In genomic region chr1:86018311-86018923, GRCh38 we compare ENCODE assay signal across 8 cellular contexts.
DNase-seq lines count a peak whose midpoint lies in the region; ATAC-seq and TF ChIP-seq lines count a peak whose summit lies in the region.

No MANE protein-coding gene starts in this region.

- no peaks in the 10 kb centered on the region for H3K27me3 Mint-ChIP-seq in activated CD4-positive, alpha-beta memory T cell treated with anti-CD3 and anti-CD28 coated beads, Interleukin-2, amount 10 ng/mL, durations not matched to agents 7 days and 5 days
- H3K27me3 Mint-ChIP-seq in effector memory CD8-positive, alpha-beta T cell = no peaks in the 10 kb centered on the region

- H3K4ac ChIP-seq in mesenchymal stem cell (ENCODE audit: low read depth in 1 of 2, low read length in 2 of 2) = no peak overlapping the region

- no peaks in the 10 kb centered on the region for H3K9me3 ChIP-seq in mesenchymal stem cell (ENCODE audit: control insufficient read depth, low read length)

- H4K8ac ChIP-seq in mesenchymal stem cell (ENCODE audit: low read length) = no peak overlapping the region

- no peak overlapping the region for H3K27ac Mint-ChIP-seq in activated CD4-positive, alpha-beta memory T cell treated with anti-CD3 and anti-CD28 coated beads, Interleukin-2, amount 10 ng/mL, durations not matched to agents 7 days and 5 days
- H3K27ac Mint-ChIP-seq in effector memory CD8-positive, alpha-beta T cell = no peak overlapping the region

- H3K4me1 Mint-ChIP-seq in activated CD4-positive, alpha-beta memory T cell treated with anti-CD3 and anti-CD28 coated beads, Interleukin-2, amount 10 ng/mL, durations not matched to agents 7 days and 5 days = no peaks in the 10 kb centered on the region
- no peaks in the 10 kb centered on the region for H3K4me1 Mint-ChIP-seq in effector memory CD8-positive, alpha-beta T cell (ENCODE audit: low read depth in 2 of 2)

- no peaks in the 10 kb centered on the region for H3K4me1 ChIP-seq in mesenchymal stem cell (ENCODE audit: control insufficient read depth, insufficient read depth, low read depth, low read length)

- ATAC-seq in HG02759 (IDR thresholded peaks at IDR 0.05; ENCODE audit: unreplicated experiment) = peak; percentile 62
- ATAC-seq in effector memory CD8-positive, alpha-beta T cell (replicated peaks) = no peak

- H2AK5ac ChIP-seq in mesenchymal stem cell (ENCODE audit: low read length, severe bottlenecking) = no peak overlapping the region

- H3K4me3 ChIP-seq in AG09309 (ENCODE audit: control insufficient read depth, low read depth, low read length) (no peak overlapping the region), GM06990 (replicated peaks; ENCODE audit: low read depth, low read length) (no peak overlapping the region), mesenchymal stem cell (ENCODE audit: insufficient read depth in 1 of 2, low read depth in 1 of 2, low read length in 2 of 2) (no peak overlapping the region)

- H3K9me3 Mint-ChIP-seq in activated CD4-positive, alpha-beta memory T cell treated with anti-CD3 and anti-CD28 coated beads, Interleukin-2, amount 10 ng/mL, durations not matched to agents 7 days and 5 days = no peaks in the 10 kb centered on the region
- H3K9me3 Mint-ChIP-seq in effector memory CD8-positive, alpha-beta T cell = no peaks in the 10 kb centered on the region

- WGBS in mesenchymal stem cell = no CpG with 5 or more reads among the region's 2 CpGs

- H2BK12ac ChIP-seq in mesenchymal stem cell (ENCODE audit: low read length in 2 of 2) = no peak overlapping the region

- H3K36me3 Mint-ChIP-seq in activated CD4-positive, alpha-beta memory T cell treated with anti-CD3 and anti-CD28 coated beads, Interleukin-2, amount 10 ng/mL, durations not matched to agents 7 days and 5 days (ENCODE audit: low read depth) = no peaks in the 10 kb centered on the region
- no peaks in the 10 kb centered on the region for H3K36me3 Mint-ChIP-seq in effector memory CD8-positive, alpha-beta T cell (ENCODE audit: insufficient read depth)

- TF ChIP-seq CTCF in AG09309 (IDR thresholded peaks at IDR 0.05; ENCODE audit: control insufficient read depth, insufficient read depth, low read depth, low read length, missing control alignments) (peak; percentile 75), GM06990 (IDR thresholded peaks at IDR 0.05; ENCODE audit: insufficient read depth, low read length, poor library complexity, severe bottlenecking) (peak; percentile 81)

- no peak for DNase-seq in AG09309 (ENCODE audit: low read depth)
- DNase-seq in GM06990 (ENCODE audit: extremely low read depth, insufficient read length) = no peak
- peak; percentile 22 for DNase-seq in NCI-H345 treated with DMSO at 0.1 percent for 48 hours (lab: John Stamatoyannopoulos, UW; ENCODE audit: unreplicated experiment)
- peak; percentile 5 to 44 for DNase-seq in T47D (ENCODE audit: low read depth in 1 of 2, low spot score in 1 of 2)
- peak; percentile 49 for DNase-seq in mesenchymal stem cell
- no peak for DNase-seq in activated CD4-positive, alpha-beta memory T cell treated with anti-CD3 and anti-CD28 coated beads, Interleukin-2, amount 10 ng/mL, durations not matched to agents 7 days and 5 days
- DNase-seq in effector memory CD8-positive, alpha-beta T cell = no peak

- H2BK5ac ChIP-seq in mesenchymal stem cell (ENCODE audit: low read depth, low read length, poor library complexity, severe bottlenecking) = no peak overlapping the region

- no peak overlapping the region for H3K18ac ChIP-seq in mesenchymal stem cell (ENCODE audit: low read depth in 1 of 2, low read length in 2 of 2)

- no peak overlapping the region for H2AFZ ChIP-seq in mesenchymal stem cell (ENCODE audit: low read depth, low read length)

- no peaks in the 10 kb centered on the region for H3K27me3 ChIP-seq in GM06990 (replicated peaks; ENCODE audit: control insufficient read depth, insufficient read depth, low read length)
- no peaks in the 10 kb centered on the region for H3K27me3 ChIP-seq in mesenchymal stem cell (ENCODE audit: control insufficient read depth in 1 of 2, insufficient read depth in 1 of 2, low read length in 2 of 2)

- H3K36me3 ChIP-seq in GM06990 (ENCODE audit: control insufficient read depth, insufficient read depth, low read length) = no peaks in the 10 kb centered on the region
- H3K36me3 ChIP-seq in mesenchymal stem cell (ENCODE audit: control insufficient read depth in 1 of 2, insufficient read depth in 2 of 2, low read depth in 1 of 2, low read length in 2 of 2) = no peaks in the 10 kb centered on the region

- no peak overlapping the region for H3K27ac ChIP-seq in mesenchymal stem cell (ENCODE audit: low read length, poor library complexity, severe bottlenecking)

- H3K4me3 Mint-ChIP-seq in activated CD4-positive, alpha-beta memory T cell treated with anti-CD3 and anti-CD28 coated beads, Interleukin-2, amount 10 ng/mL, durations not matched to agents 7 days and 5 days = no peak overlapping the region
- no peak overlapping the region for H3K4me3 Mint-ChIP-seq in effector memory CD8-positive, alpha-beta T cell

- no peak overlapping the region for H2BK15ac ChIP-seq in mesenchymal stem cell (ENCODE audit: low read depth, poor library complexity, severe bottlenecking)

- H4K91ac ChIP-seq in mesenchymal stem cell (ENCODE audit: low read length) = no peak overlapping the region

- H3K4me2 ChIP-seq in mesenchymal stem cell (ENCODE audit: low read length, poor library complexity, severe bottlenecking) = no peak overlapping the region

- POLR2A ChIA-PET in activated CD4-positive, alpha-beta memory T cell treated with anti-CD3 and anti-CD28 coated beads, Interleukin-2, amount 10 ng/mL, durations not matched to agents 7 days and 5 days (lab: Charles Lee) = no interaction called here

- no peak overlapping the region for H3K23ac ChIP-seq in mesenchymal stem cell (ENCODE audit: low read length in 2 of 2)

- no peak overlapping the region for H2BK120ac ChIP-seq in mesenchymal stem cell (ENCODE audit: low read depth, low read length)

- no peaks in the 10 kb centered on the region for H3K79me1 ChIP-seq in mesenchymal stem cell (replicated peaks; ENCODE audit: low read length, poor library complexity, severe bottlenecking)

- no peak overlapping the region for H3K9ac ChIP-seq in mesenchymal stem cell (ENCODE audit: low read length)

- CTCF ChIA-PET in activated CD4-positive, alpha-beta memory T cell treated with anti-CD3 and anti-CD28 coated beads, Interleukin-2, amount 10 ng/mL, durations not matched to agents 7 days and 5 days (lab: Charles Lee) = interaction anchor here (0.9 to 1.4 kb wide), 3 partner anchors 11 to 711 kb away, joined by 3 to 8 read pairs (median 6); no protein-coding TSS in a partner anchor

- in situ Hi-C loops in T47D (cut with HindIII; ENCODE audit: low pct_unique_long_range_greater_than_20kb, low sequenced_read_pairs) = no loop called here

- H3K14ac ChIP-seq in mesenchymal stem cell (ENCODE audit: low read length in 2 of 2) = no peak overlapping the region

Comparison
In these comparisons a context has a peak if more than half of its experiments do, and no peak if none do; other contexts are left out.
1. DNase-seq: peak in NCI-H345 treated with DMSO at 0.1 percent for 48 hours (single experiment), T47D (2 of 2) and mesenchymal stem cell (single experiment); none in AG09309 (single experiment), GM06990 (single experiment), activated CD4-positive, alpha-beta memory T cell treated with anti-CD3 and anti-CD28 coated beads, Interleukin-2, amount 10 ng/mL, durations not matched to agents 7 days and 5 days (single experiment) and effector memory CD8-positive, alpha-beta T cell (0 of 3).